Comparison of ENCODE assay signal across 28 cellular contexts in genomic region chr13:51684076-51684475, GRCh38.
A peak's percentile ranks its signal among the peaks of the same experiment; 100 is the strongest.
DNase-seq lines count a peak whose midpoint lies in the region; ATAC-seq and TF ChIP-seq lines count a peak whose summit lies in the region.
"Had no signal": no experiment of that assay in that cellular context is flagged by ENCODE, and none has a peak within 500 bp of the region (broad histone marks: within the 10 kb centered on the region; RNA-seq: fewer than 3 reads in every experiment).

No MANE protein-coding gene starts in this region.

- POLR2A ChIA-PET in MCF 10A (lab: Yijun Ruan, JAX), result interaction anchor here (0.7 to 3.0 kb wide), 4 partner anchors 13 to 58 kb away, joined by 4 to 13 read pairs (median 5); no protein-coding TSS in a partner anchor

- H3K9me3 Mint-ChIP-seq in MCF 10A (ENCODE audit: unreplicated experiment) (no peaks in the 10 kb centered on the region), progenitor cell of endocrine pancreas (ENCODE audit: low read depth) (no peaks in the 10 kb centered on the region)
- H3K9me3 Mint-ChIP-seq in natural killer cell treated with Interleukin-12 subunit alpha and Interleukin-12 subunit beta and Interleukin-15 and Interleukin-18, amount 100 ng/mL, for 72 hours, result no peaks in the 10 kb centered on the region
- H3K9me3 Mint-ChIP-seq: activated CD8-positive, alpha-beta T cell treated with anti-CD3 and anti-CD28 coated beads for 36 hours; activated naive CD8-positive, alpha-beta T cell treated with anti-CD3 and anti-CD28 coated beads, Interleukin-2, amount 50 U/mL, for 24 hours; memory B cell had no signal

- intact Hi-C loops in MCF 10A (cut with micrococcal nuclease), result no loop called here
- intact Hi-C loops in mammary epithelial cell (cut with micrococcal nuclease), result no loop called here
- intact Hi-C loops in Right ventricle myocardium superior (cut with DNase I), result no loop called here

- no peak for ATAC-seq in Right ventricle myocardium superior (ENCODE audit: poor library complexity)
- no peak for ATAC-seq in GM18907 (IDR thresholded peaks at IDR 0.05; ENCODE audit: unreplicated experiment)
- ATAC-seq in natural killer cell treated with Interleukin-12 subunit alpha and Interleukin-12 subunit beta and Interleukin-15 and Interleukin-18, amount 100 ng/mL, for 72 hours, result no peak
- ATAC-seq: activated CD8-positive, alpha-beta T cell treated with anti-CD3 and anti-CD28 coated beads for 36 hours; activated naive CD8-positive, alpha-beta T cell treated with anti-CD3 and anti-CD28 coated beads, Interleukin-2, amount 50 U/mL, for 24 hours; left colon; Panc1 had no signal

- H2AFZ ChIP-seq in mammary epithelial cell (ENCODE audit: low read depth, low read length), result no peak overlapping the region

- H3K36me3 ChIP-seq in mammary epithelial cell (ENCODE audit: insufficient read depth, low read length) (no peaks in the 10 kb centered on the region), adipocyte (ENCODE audit: control insufficient read depth, insufficient read depth, low read length, severe bottlenecking) (no peaks in the 10 kb centered on the region)
- H3K36me3 ChIP-seq: brain microvascular endothelial cell, colonic mucosa, upper lobe of left lung had no signal

- H3K4me2 ChIP-seq in mammary epithelial cell (ENCODE audit: insufficient read depth, low read depth, low read length), result no peak overlapping the region
- H3K4me2 ChIP-seq: BLaER1 had no signal

- no peak overlapping the region for H3K4me3 ChIP-seq in mammary epithelial cell (replicated peaks in 1 of 3; ENCODE audit: insufficient read depth in 1 of 3, low read depth in 2 of 3, low read length in 3 of 3)
- H3K4me3 ChIP-seq in adipocyte (ENCODE audit: low read length), result no peak overlapping the region
- H3K4me3 ChIP-seq in fibroblast of mammary gland (ENCODE audit: control insufficient read depth, low read depth, low read length), result no peak overlapping the region
- H3K4me3 ChIP-seq: BLaER1, colonic mucosa, heart right ventricle, upper lobe of left lung had no signal

- CTCF ChIA-PET in MCF 10A (lab: Yijun Ruan, JAX) (interaction anchor here (0.6 to 1.9 kb wide), 6 partner anchors 13 to 266 kb away, joined by 3 to 6 read pairs (median 4); no protein-coding TSS in a partner anchor), mammary epithelial cell (lab: Charles Lee; ENCODE audit: low non-redundant PET) (no interaction called here)

- H3K36me3 Mint-ChIP-seq in MCF 10A (ENCODE audit: insufficient read depth, unreplicated experiment) (peaks cover 12% of the 10 kb centered on the region), progenitor cell of endocrine pancreas (ENCODE audit: insufficient read depth) (no peaks in the 10 kb centered on the region)
- H3K36me3 Mint-ChIP-seq in natural killer cell treated with Interleukin-12 subunit alpha and Interleukin-12 subunit beta and Interleukin-15 and Interleukin-18, amount 100 ng/mL, for 72 hours, result no peaks in the 10 kb centered on the region

- WGBS in mammary epithelial cell (ENCODE audit: low coverage, missing lambda C conversion rate), result 54% methylated on average over 3 of the region's 3 CpGs

- no peak overlapping the region for H3K27ac ChIP-seq in mammary epithelial cell (ENCODE audit: insufficient read depth, low read depth, low read length)
- H3K27ac ChIP-seq: BLaER1, brain microvascular endothelial cell, colonic mucosa, heart right ventricle, neutrophil, upper lobe of left lung had no signal

- H3K27ac Mint-ChIP-seq in MCF 10A (ENCODE audit: low read depth, unreplicated experiment) (peak overlapping the region; percentile 78), progenitor cell of endocrine pancreas (no peak overlapping the region)
- no peak overlapping the region for H3K27ac Mint-ChIP-seq in natural killer cell treated with Interleukin-12 subunit alpha and Interleukin-12 subunit beta and Interleukin-15 and Interleukin-18, amount 100 ng/mL, for 72 hours
- H3K27ac Mint-ChIP-seq: activated CD8-positive, alpha-beta T cell treated with anti-CD3 and anti-CD28 coated beads for 36 hours; activated naive CD8-positive, alpha-beta T cell treated with anti-CD3 and anti-CD28 coated beads, Interleukin-2, amount 50 U/mL, for 24 hours had no signal

- peaks cover 79% of the 10 kb centered on the region for H3K79me2 ChIP-seq in mammary epithelial cell (ENCODE audit: insufficient read depth, low read length)

- peaks cover 43% of the 10 kb centered on the region for H3K4me1 Mint-ChIP-seq in MCF 10A (ENCODE audit: insufficient read depth, unreplicated experiment)
- H3K4me1 Mint-ChIP-seq in progenitor cell of endocrine pancreas (ENCODE audit: low read depth), result peaks cover 21% of the 10 kb centered on the region
- peaks cover 0 to 5% of the 10 kb centered on the region in 2 donors for H3K4me1 Mint-ChIP-seq in natural killer cell treated with Interleukin-12 subunit alpha and Interleukin-12 subunit beta and Interleukin-15 and Interleukin-18, amount 100 ng/mL, for 72 hours (ENCODE audit: low read depth in 2 of 2)

- no peaks in the 10 kb centered on the region for H4K20me1 ChIP-seq in mammary epithelial cell (ENCODE audit: insufficient read depth, low read length)

- no peak for DNase-seq in MCF 10A (ENCODE audit: unreplicated experiment)
- DNase-seq in mammary epithelial cell, result no peak
- peak; percentile 41 for DNase-seq in adipocyte (ENCODE audit: low read depth)
- DNase-seq in fibroblast of mammary gland (ENCODE audit: low read depth), result peak; percentile 62
- DNase-seq in Right ventricle myocardium superior, result no peak
- DNase-seq in progenitor cell of endocrine pancreas (ENCODE audit: low spot score, unreplicated experiment), result no peak
- DNase-seq in natural killer cell treated with Interleukin-12 subunit alpha and Interleukin-12 subunit beta and Interleukin-15 and Interleukin-18, amount 100 ng/mL, for 72 hours (ENCODE audit: low spot score), result no peak
- DNase-seq: 8988T; activated CD4-positive, CD25-positive, alpha-beta regulatory T cell treated with anti-CD3 and anti-CD28 coated beads, Interleukin-2, amount 50 U/mL, for 72 hours; activated CD8-positive, alpha-beta T cell treated with anti-CD3 and anti-CD28 coated beads for 36 hours; activated effector memory CD4-positive, alpha-beta T cell treated with anti-CD3 and anti-CD28 coated beads, Interleukin-2, amount 50 U/mL, for 16 hours; activated naive CD8-positive, alpha-beta T cell treated with anti-CD3 and anti-CD28 coated beads, Interleukin-2, amount 50 U/mL, for 24 hours; brain microvascular endothelial cell; colonic mucosa; DMS79; GOT3; heart right ventricle; KBM-7; left colon; NCI-H1436 treated with DMSO at 0.1 percent for 48 hours; NCI-H526; stimulated activated CD4-positive, alpha-beta T cell treated with anti-CD3 and anti-CD28 coated beads, Interleukin-1b, Interleukin-23, amount 100 ng/mL, for 48 hours; upper lobe of left lung had no signal

- no peak overlapping the region for H3K4me3 Mint-ChIP-seq in MCF 10A (ENCODE audit: unreplicated experiment)
- H3K4me3 Mint-ChIP-seq in progenitor cell of endocrine pancreas (ENCODE audit: low read depth), result no peak overlapping the region
- H3K4me3 Mint-ChIP-seq in natural killer cell treated with Interleukin-12 subunit alpha and Interleukin-12 subunit beta and Interleukin-15 and Interleukin-18, amount 100 ng/mL, for 72 hours, result no peak overlapping the region
- H3K4me3 Mint-ChIP-seq: activated CD8-positive, alpha-beta T cell treated with anti-CD3 and anti-CD28 coated beads for 36 hours; activated naive CD8-positive, alpha-beta T cell treated with anti-CD3 and anti-CD28 coated beads, Interleukin-2, amount 50 U/mL, for 24 hours; memory B cell had no signal

- H3K9me3 ChIP-seq in mammary epithelial cell (replicated peaks; ENCODE audit: insufficient read depth, low read length), result no peaks in the 10 kb centered on the region
- no peaks in the 10 kb centered on the region for H3K9me3 ChIP-seq in adipocyte (ENCODE audit: control insufficient read depth, low read length)
- H3K9me3 ChIP-seq: BLaER1, colonic mucosa, heart right ventricle, neutrophil, upper lobe of left lung had no signal

- H3K9ac ChIP-seq in mammary epithelial cell (ENCODE audit: insufficient read depth, low read length) (no peak overlapping the region), adipocyte (ENCODE audit: low read length) (no peak overlapping the region)
- H3K9ac ChIP-seq: BLaER1 had no signal

- H3K4me1 ChIP-seq in mammary epithelial cell (ENCODE audit: insufficient read depth, low read length) (peaks cover 21% of the 10 kb centered on the region), adipocyte (ENCODE audit: control insufficient read depth, insufficient read depth, low read length) (peaks cover 3% of the 10 kb centered on the region)
- H3K4me1 ChIP-seq: BLaER1, colonic mucosa, upper lobe of left lung had no signal

- BruUV-seq in MCF 10A (replicated peaks; lab: Mats Ljungman, UMichigan), result no TSS peak
- no TSS peak for BruUV-seq in mammary epithelial cell (replicated peaks; lab: Mats Ljungman, UMichigan)

- dilution Hi-C loops in mammary epithelial cell (cut with HindIII; ENCODE audit: low sequenced_read_pairs), result no loop called here

- H3K27me3 ChIP-seq in mammary epithelial cell (ENCODE audit: insufficient read depth, low read length), result no peaks in the 10 kb centered on the region
- H3K27me3 ChIP-seq in adipocyte (replicated peaks; ENCODE audit: control insufficient read depth, insufficient read depth, low read length), result no peaks in the 10 kb centered on the region
- H3K27me3 ChIP-seq: BLaER1, brain microvascular endothelial cell, colonic mucosa, heart right ventricle, neutrophil, upper lobe of left lung had no signal

- H3K27me3 Mint-ChIP-seq in MCF 10A (ENCODE audit: insufficient read depth, unreplicated experiment) (no peaks in the 10 kb centered on the region), progenitor cell of endocrine pancreas (no peaks in the 10 kb centered on the region)
- H3K27me3 Mint-ChIP-seq in natural killer cell treated with Interleukin-12 subunit alpha and Interleukin-12 subunit beta and Interleukin-15 and Interleukin-18, amount 100 ng/mL, for 72 hours, result no peaks in the 10 kb centered on the region
- H3K27me3 Mint-ChIP-seq: activated CD8-positive, alpha-beta T cell treated with anti-CD3 and anti-CD28 coated beads for 36 hours; activated naive CD8-positive, alpha-beta T cell treated with anti-CD3 and anti-CD28 coated beads, Interleukin-2, amount 50 U/mL, for 24 hours; memory B cell had no signal

- in situ Hi-C loops in mammary epithelial cell (cut with MboI; ENCODE audit: low sequenced_read_pairs in 2 of 2), result no loop called here

- TF ChIP-seq CTCF in MCF 10A (IDR thresholded peaks at IDR 0.05; ENCODE audit: unreplicated experiment) (no peak), mammary epithelial cell (conservative IDR thresholded peaks at IDR 0.05 in 1 of 2, IDR thresholded peaks at IDR 0.05 in 1 of 2; ENCODE audit: extremely low read depth in 1 of 2, insufficient read depth in 1 of 2, low read depth in 1 of 2, low read length in 2 of 2) (no peak), fibroblast of mammary gland (conservative IDR thresholded peaks at IDR 0.05; ENCODE audit: control insufficient read depth, insufficient read depth, low read depth, low read length) (no peak), progenitor cell of endocrine pancreas (IDR thresholded peaks at IDR 0.05; ENCODE audit: unreplicated experiment) (no peak)

Comparison
In these comparisons a context has a peak if more than half of its experiments do, and no peak if none do; other contexts are left out.
1. DNase-seq: peak in adipocyte (single experiment) and fibroblast of mammary gland (single experiment); none in MCF 10A (single experiment), mammary epithelial cell (single experiment), Right ventricle myocardium superior (single experiment), progenitor cell of endocrine pancreas (single experiment) and natural killer cell treated with Interleukin-12 subunit alpha and Interleukin-12 subunit beta and Interleukin-15 and Interleukin-18, amount 100 ng/mL, for 72 hours (single experiment).